In the genomic region with DNA sequence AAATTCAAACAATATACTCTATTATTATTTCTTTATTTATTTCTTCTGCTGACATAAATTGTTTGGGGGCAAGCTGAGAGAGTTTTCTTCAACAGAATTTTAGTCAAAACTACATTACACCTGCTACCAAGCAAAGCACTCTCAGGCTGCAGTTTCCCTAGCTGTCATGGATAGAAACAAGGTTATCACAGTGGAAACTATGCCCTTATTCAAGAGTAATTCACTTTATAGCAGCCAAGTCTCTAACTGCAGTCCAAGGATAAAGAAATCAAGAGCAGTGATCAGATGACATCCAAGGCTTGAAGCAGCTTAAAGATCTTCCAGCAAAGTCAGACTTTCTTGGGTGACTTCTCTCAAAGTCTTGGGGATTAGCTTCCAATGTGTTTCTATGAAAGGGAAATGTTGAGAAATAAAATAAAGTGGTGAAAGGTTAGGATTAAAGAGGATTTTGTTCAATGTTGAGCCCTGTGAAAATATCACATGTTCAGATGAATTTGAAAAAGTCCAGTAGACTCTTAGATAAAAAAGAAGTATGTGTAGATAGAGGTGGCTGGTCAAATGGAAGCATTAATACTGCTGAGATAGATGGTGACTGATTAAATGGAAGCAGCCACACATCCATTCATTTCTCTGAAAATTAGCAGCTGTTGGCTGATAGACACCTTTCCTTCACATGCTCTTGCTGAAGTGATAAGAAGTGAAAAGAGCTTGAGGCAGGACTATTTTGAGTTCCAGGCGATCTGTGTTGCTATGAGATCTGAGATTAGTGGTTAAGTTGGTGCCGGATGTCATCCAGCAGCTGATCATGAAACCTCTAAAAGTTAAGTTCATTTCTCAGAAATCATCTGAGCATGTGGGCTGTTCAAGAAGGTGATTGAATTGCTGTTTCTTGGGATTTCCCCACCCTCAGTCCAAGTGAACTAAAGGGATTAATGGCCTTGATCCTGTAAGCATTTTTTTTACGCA, we compare ENCODE assay signal across 9 cellular contexts.
DNase-seq lines count a peak whose midpoint lies in the region; ATAC-seq lines count a peak whose summit lies in the region.
"Had no signal": no experiment of that assay in that cellular context is flagged by ENCODE, and none has a peak within 500 bp of the region (broad histone marks: within the 10 kb centered on the region; RNA-seq: fewer than 3 reads in every experiment).

No MANE protein-coding gene starts in this region.

- H3K9me3 Mint-ChIP-seq in T-helper 2 cell treated with Interferon-gamma antibody and Interleukin-4, amounts not matched to agents 5 μg/mL and 100 μg/mL, for 36 hours = peaks cover 8% of the 10 kb centered on the region

- DNase-seq in T-helper 2 cell treated with Interferon-gamma antibody and Interleukin-4, amounts not matched to agents 5 μg/mL and 100 μg/mL, for 36 hours (ENCODE audit: low spot score) = peak; percentile 80
- DNase-seq in NCI-H1436 treated with DMSO at 0.1 percent for 48 hours (lab: John Stamatoyannopoulos, UW) = no peak
- DNase-seq in NCI-H2107 (lab: John Stamatoyannopoulos, UW) = no peak
- no peak for DNase-seq in NCI-H69 (lab: John Stamatoyannopoulos, UW)
- no peak for DNase-seq in NCI-H345 treated with DMSO at 0.1 percent for 48 hours (lab: John Stamatoyannopoulos, UW; ENCODE audit: unreplicated experiment)
- DNase-seq: IMR-90 had no signal

- peak; percentile 87 for ATAC-seq in GM18868 (IDR thresholded peaks at IDR 0.05; ENCODE audit: unreplicated experiment)
- peak; percentile 90 for ATAC-seq in HG02885 (IDR thresholded peaks at IDR 0.05; ENCODE audit: poor library complexity, unreplicated experiment)
- ATAC-seq in esophagus mucosa = peak; percentile 45

- H3K27me3 Mint-ChIP-seq in T-helper 2 cell treated with Interferon-gamma antibody and Interleukin-4, amounts not matched to agents 5 μg/mL and 100 μg/mL, for 36 hours (ENCODE audit: low read depth) = no peaks in the 10 kb centered on the region

- H3K4me3 Mint-ChIP-seq in T-helper 2 cell treated with Interferon-gamma antibody and Interleukin-4, amounts not matched to agents 5 μg/mL and 100 μg/mL, for 36 hours = peak overlapping the region; percentile 61

- H3K36me3 Mint-ChIP-seq in T-helper 2 cell treated with Interferon-gamma antibody and Interleukin-4, amounts not matched to agents 5 μg/mL and 100 μg/mL, for 36 hours (ENCODE audit: low read depth) = peaks cover 20% of the 10 kb centered on the region

- peaks cover 82% of the 10 kb centered on the region for H3K4me1 Mint-ChIP-seq in T-helper 2 cell treated with Interferon-gamma antibody and Interleukin-4, amounts not matched to agents 5 μg/mL and 100 μg/mL, for 36 hours (ENCODE audit: low read depth)

- peak overlapping the region; percentile 95 for H3K27ac Mint-ChIP-seq in T-helper 2 cell treated with Interferon-gamma antibody and Interleukin-4, amounts not matched to agents 5 μg/mL and 100 μg/mL, for 36 hours
